8 cellular contexts compared by ENCODE assay signal in genomic region chr12:131928080-131928764, GRCh38. TPM values are rescaled to one million over a fixed set of nuclear protein-coding genes. Genes with fewer than 3 reads are reported as not detected.
DNase-seq lines count a peak whose midpoint lies in the region; ATAC-seq and TF ChIP-seq lines count a peak whose summit lies in the region.

No MANE protein-coding gene starts in this region.

- ATAC-seq in GM19395 (IDR thresholded peaks at IDR 0.05; ENCODE audit: unreplicated experiment) (peak; percentile 8), esophagus mucosa (no peak)
- no peak for ATAC-seq in naive thymus-derived CD4-positive, alpha-beta T cell

- intact Hi-C loops in naive thymus-derived CD4-positive, alpha-beta T cell (cut with micrococcal nuclease): loop anchor here (2.0 to 5.0 kb wide), 2 partner anchors 34 to 1057 kb away; no protein-coding TSS in a partner anchor

- peak overlapping the region; percentile 73 for H3K4me3 ChIP-seq in AG04449 (ENCODE audit: low read depth, low read length)
- peak overlapping the region; percentile 74 for H3K4me3 ChIP-seq in effector memory CD4-positive, alpha-beta T cell (ENCODE audit: insufficient read depth, low read depth, low read length, poor library complexity, severe bottlenecking)
- peak overlapping the region; percentile 75 for H3K4me3 ChIP-seq in naive thymus-derived CD4-positive, alpha-beta T cell (ENCODE audit: low read length)

- H3K27me3 Mint-ChIP-seq in naive thymus-derived CD4-positive, alpha-beta T cell: no peaks in the 10 kb centered on the region

- peaks cover under 1 to 12% (median 8%) of the 10 kb centered on the region in 5 donors for H3K36me3 Mint-ChIP-seq in naive thymus-derived CD4-positive, alpha-beta T cell

- H3K27ac ChIP-seq in effector memory CD4-positive, alpha-beta T cell (ENCODE audit: insufficient read depth, low read length, poor library complexity, severe bottlenecking): peak overlapping the region; percentile 60
- H3K27ac ChIP-seq in naive thymus-derived CD4-positive, alpha-beta T cell (ENCODE audit: low read depth, low read length): peak overlapping the region; percentile 76

- CTCF ChIA-PET in AG04449 (lab: Yijun Ruan, JAX): interaction anchor here (0.6 to 1.4 kb wide), 3 partner anchors 65 to 100 kb away, joined by 3 read pairs; partner anchors contain the start of gene MMP17
- CTCF ChIA-PET in naive thymus-derived CD4-positive, alpha-beta T cell (lab: Charles Lee): interaction anchor here (1.1 kb wide), 1 partner anchor 258 kb away, joined by 4 read pairs; no protein-coding TSS in a partner anchor

- no peak for TF ChIP-seq CTCF in AG04449 (IDR thresholded peaks at IDR 0.05; ENCODE audit: insufficient read depth, low read length, missing control alignments)

- H3K4me1 ChIP-seq in effector memory CD4-positive, alpha-beta T cell (ENCODE audit: control insufficient read depth, insufficient read depth, low read length, poor library complexity, severe bottlenecking): no peaks in the 10 kb centered on the region
- no peaks in the 10 kb centered on the region for H3K4me1 ChIP-seq in naive thymus-derived CD4-positive, alpha-beta T cell (ENCODE audit: control insufficient read depth in 2 of 2, insufficient read depth in 2 of 2, low read length in 2 of 2)

- H3K9me3 Mint-ChIP-seq in naive thymus-derived CD4-positive, alpha-beta T cell: no peaks in the 10 kb centered on the region

- peak overlapping the region; percentile 61 to 95 (median 86) for H3K27ac Mint-ChIP-seq in naive thymus-derived CD4-positive, alpha-beta T cell

- no peaks in the 10 kb centered on the region for H3K27me3 ChIP-seq in effector memory CD4-positive, alpha-beta T cell (replicated peaks; ENCODE audit: control insufficient read depth, insufficient read depth, low read length, poor library complexity, severe bottlenecking)
- H3K27me3 ChIP-seq in naive thymus-derived CD4-positive, alpha-beta T cell (ENCODE audit: control insufficient read depth in 2 of 2, insufficient read depth in 2 of 2, low read length in 2 of 2): no peaks in the 10 kb centered on the region

- H3K36me3 ChIP-seq in effector memory CD4-positive, alpha-beta T cell (ENCODE audit: control insufficient read depth, insufficient read depth, low read length): peaks cover 17% of the 10 kb centered on the region
- H3K36me3 ChIP-seq in naive thymus-derived CD4-positive, alpha-beta T cell (ENCODE audit: control insufficient read depth in 2 of 3, insufficient read depth in 3 of 3, low read length in 3 of 3): peaks cover 6 to 25% (median 7%) of the 10 kb centered on the region in 3 experiments

- H3K4me1 Mint-ChIP-seq in naive thymus-derived CD4-positive, alpha-beta T cell: peaks cover 13 to 28% (median 25%) of the 10 kb centered on the region in 7 donors

- H3K9me3 ChIP-seq in effector memory CD4-positive, alpha-beta T cell (ENCODE audit: control insufficient read depth, low read length): no peaks in the 10 kb centered on the region
- H3K9me3 ChIP-seq in naive thymus-derived CD4-positive, alpha-beta T cell (ENCODE audit: control insufficient read depth in 2 of 3, low read length in 3 of 3): no peaks in the 10 kb centered on the region

- DNase-seq in AG04449 (ENCODE audit: low read depth, low spot score) (no peak), OCI-M1 (lab: John Stamatoyannopoulos, UW) (peak; percentile 71), mesenteric fat pad (ENCODE audit: low spot score) (no peak), CD1c-positive myeloid dendritic cell (ENCODE audit: extremely low spot score) (no peak)
- peak in 1 of 3 donors; percentile 9 for DNase-seq in effector memory CD4-positive, alpha-beta T cell
- DNase-seq in naive thymus-derived CD4-positive, alpha-beta T cell: no peak

- POLR2A ChIA-PET in AG04449 (lab: Yijun Ruan, JAX): interaction anchor here (0.7 kb wide), 1 partner anchor 56 kb away, joined by 3 read pairs; no protein-coding TSS in a partner anchor
- POLR2A ChIA-PET in naive thymus-derived CD4-positive, alpha-beta T cell (lab: Charles Lee): interaction anchor here (0.8 to 1.4 kb wide), 3 partner anchors 8 to 120 kb away, joined by 3 to 9 read pairs (median 4); partner anchors contain the start of gene EP400

- H3K4me3 Mint-ChIP-seq in naive thymus-derived CD4-positive, alpha-beta T cell: peak overlapping the region; percentile 86 to 100 (median 92)

RNA-seq across cellular contexts. Expression of gene PUS1, which starts 0.9 kb away (rescaled TPM):
- 10 to 100 TPM; 23.4 to 54.9 (median 49.2) TPM for total RNA-seq in naive thymus-derived CD4-positive, alpha-beta T cell
- polyA plus RNA-seq in naive thymus-derived CD4-positive, alpha-beta T cell: 10 to 100 TPM; 15.0 to 37.1 TPM
- total RNA-seq in mesenteric fat pad (38.1 TPM), esophagus mucosa (20.5 TPM)

RNA-seq across cellular contexts. Expression of gene EP400, which starts 21.5 kb away (rescaled TPM):
- total RNA-seq in naive thymus-derived CD4-positive, alpha-beta T cell: 10 to 100 TPM; 62.2 to 86.8 (median 82.6) TPM
- polyA plus RNA-seq in naive thymus-derived CD4-positive, alpha-beta T cell: 1 to 10 TPM; 2.8 to 6.0 TPM
- total RNA-seq in mesenteric fat pad: 43.2 TPM
- 26.1 TPM for total RNA-seq in esophagus mucosa

RNA-seq across cellular contexts. Expression of gene ULK1, which starts 33.8 kb away (rescaled TPM):
- 100 to 1,000 TPM in 1 of 5 experiments, 10 to 100 TPM in 4; 33.9 to 109 (median 43.8) TPM for total RNA-seq in naive thymus-derived CD4-positive, alpha-beta T cell
- 1 to 10 TPM in 1 of 2 donors, under 1 TPM in 1; 0.28 to 1.6 TPM for polyA plus RNA-seq in naive thymus-derived CD4-positive, alpha-beta T cell
- total RNA-seq in mesenteric fat pad: 19.4 TPM
- 12.8 TPM for total RNA-seq in esophagus mucosa
